1 cellular context compared by ENCODE assay signal in the genomic region with DNA sequence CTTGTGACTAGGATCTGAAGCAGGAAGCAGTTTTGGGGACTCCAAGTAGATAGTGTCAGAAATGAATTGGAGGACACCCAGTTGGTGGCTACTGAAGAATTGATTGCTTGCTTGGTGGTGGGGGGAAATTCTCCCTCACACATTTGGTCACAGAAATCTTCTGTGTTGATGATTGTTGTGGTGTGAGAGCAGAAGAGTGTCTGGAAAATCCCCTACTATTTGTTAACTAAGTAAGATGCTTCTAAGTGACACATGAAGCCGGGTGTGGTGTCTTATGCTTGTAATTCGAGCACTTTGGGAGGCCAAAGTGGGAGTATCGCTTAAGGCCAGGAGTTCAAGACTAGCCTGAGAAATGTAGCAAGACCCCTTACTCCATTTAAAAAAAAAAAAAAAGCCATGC.
TF ChIP-seq lines count a peak whose summit lies in the region.

No MANE protein-coding gene starts in this region.

TF ChIP-seq in GM12878, 131 proteins besides CTCF, POLR2A, EP300 and RAD21:
- TF ChIP-seq ATF2 (IDR thresholded peaks at IDR 0.05; ENCODE audit: low read length) (0 out of 2 replicates have a peak, but pooled peaks have one; percentile 20), YBX1 (IDR thresholded peaks at IDR 0.05) (no peak), ZNF384 (IDR thresholded peaks at IDR 0.05; ENCODE audit: borderline replicate concordance, low read depth, low read length) (no peak), HCFC1 (IDR thresholded peaks at IDR 0.05; ENCODE audit: low read length) (no peak), ATF7 (IDR thresholded peaks at IDR 0.05; ENCODE audit: low read depth) (0 out of 2 replicates have a peak, but pooled peaks have one; percentile 18), ZNF217 (IDR thresholded peaks at IDR 0.05) (peak; percentile 78; the same call in 1 of the 2 replicates), PKNOX1 (IDR thresholded peaks at IDR 0.05) (peak; percentile 69; the same call in 1 of the 2 replicates), ATF3 (IDR thresholded peaks at IDR 0.05; ENCODE audit: borderline replicate concordance, extremely low read depth, low read depth, low read length) (no peak), CBFB (IDR thresholded peaks at IDR 0.05; ENCODE audit: low read depth) (no peak), ZNF24 (IDR thresholded peaks at IDR 0.05) (peak; percentile 72), CHD1 (IDR thresholded peaks at IDR 0.05; ENCODE audit: low read depth, low read length) (no peak), POU2F2 (IDR thresholded peaks at IDR 0.05; ENCODE audit: borderline replicate concordance, low read depth, low read length) (peak; percentile 56; the same call in 1 of the 3 replicates), RELA (IDR thresholded peaks at IDR 0.05; ENCODE audit: borderline replicate concordance, partially characterized antibody) (peak; percentile 25), PBX3 (IDR thresholded peaks at IDR 0.05; ENCODE audit: insufficient replicate concordance, low read depth, low read length) (peak; percentile 23), RUNX3 (IDR thresholded peaks at IDR 0.05; ENCODE audit: low read length) (peak; percentile 48), NBN (IDR thresholded peaks at IDR 0.05) (peak; percentile 75), NFIC (IDR thresholded peaks at IDR 0.05; ENCODE audit: low read depth, low read length) (peak; percentile 35; the same call in 1 of the 2 replicates)
- TF ChIP-seq, protein P1, sequence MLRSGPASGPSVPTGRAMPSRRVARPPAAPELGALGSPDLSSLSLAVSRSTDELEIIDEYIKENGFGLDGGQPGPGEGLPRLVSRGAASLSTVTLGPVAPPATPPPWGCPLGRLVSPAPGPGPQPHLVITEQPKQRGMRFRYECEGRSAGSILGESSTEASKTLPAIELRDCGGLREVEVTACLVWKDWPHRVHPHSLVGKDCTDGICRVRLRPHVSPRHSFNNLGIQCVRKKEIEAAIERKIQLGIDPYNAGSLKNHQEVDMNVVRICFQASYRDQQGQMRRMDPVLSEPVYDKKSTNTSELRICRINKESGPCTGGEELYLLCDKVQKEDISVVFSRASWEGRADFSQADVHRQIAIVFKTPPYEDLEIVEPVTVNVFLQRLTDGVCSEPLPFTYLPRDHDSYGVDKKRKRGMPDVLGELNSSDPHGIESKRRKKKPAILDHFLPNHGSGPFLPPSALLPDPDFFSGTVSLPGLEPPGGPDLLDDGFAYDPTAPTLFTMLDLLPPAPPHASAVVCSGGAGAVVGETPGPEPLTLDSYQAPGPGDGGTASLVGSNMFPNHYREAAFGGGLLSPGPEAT (IDR thresholded peaks at IDR 0.05; ENCODE audit: low read depth), result peak; percentile 84
